8 cellular contexts compared by ENCODE assay signal in genomic region chr22:40289991-40290459, GRCh38. TPM values are rescaled to one million over a fixed set of nuclear protein-coding genes. Genes with fewer than 3 reads are reported as not detected.
DNase-seq lines count a peak whose midpoint lies in the region; ATAC-seq and TF ChIP-seq lines count a peak whose summit lies in the region.

No MANE protein-coding gene starts in this region.

- H3K4me3 Mint-ChIP-seq in stimulated activated naive B cell treated with anti-CD40 and anti-IgM and Interleukin-4, amounts not matched to agents 10 μg/mL and 1 μg/mL and 100 μg/mL, for 72 hours, result no peak overlapping the region

- no peak overlapping the region for H3K4me3 ChIP-seq in HL-60 (replicated peaks; ENCODE audit: insufficient read depth, low read length)
- H3K4me3 ChIP-seq in left lung, result no peak overlapping the region

- TF ChIP-seq CTCF in HL-60 (IDR thresholded peaks at IDR 0.05; ENCODE audit: insufficient read depth, low read length), result no peak
- TF ChIP-seq CTCF in left lung (IDR thresholded peaks at IDR 0.05), result no peak

- ATAC-seq in left lung, result peak; percentile 49
- peak; percentile 63 to 78 for ATAC-seq in stimulated activated naive B cell treated with anti-CD40 and anti-IgM and Interleukin-4, amounts not matched to agents 10 μg/mL and 1 μg/mL and 100 μg/mL, for 72 hours (replicated peaks)
- ATAC-seq in HG03432 (IDR thresholded peaks at IDR 0.05; ENCODE audit: unreplicated experiment), result no peak

- H3K4me1 ChIP-seq in left lung, result peaks cover 0 to 19% of the 10 kb centered on the region in 2 donors

- intact Hi-C loops in left lung (cut with DNase I) (no loop called here), posterior vena cava (cut with DNase I) (loop anchor here in 1 of 2 donors (10.0 kb wide), 1 partner anchor 45 kb away; no protein-coding TSS in a partner anchor)

- peaks cover 0 to 81% of the 10 kb centered on the region in 2 donors for H3K36me3 ChIP-seq in left lung

- peak; percentile 36 to 93 for DNase-seq in HL-60 (ENCODE audit: low read depth in 1 of 2, low spot score in 1 of 2)
- peak; percentile 37 for DNase-seq in activated CD8-positive, alpha-beta memory T cell treated with anti-CD3 and anti-CD28 coated beads, Interleukin-2, amount 50 U/mL, for 24 hours (ENCODE audit: extremely low read depth)
- peak in 1 of 2 donors; percentile 84 for DNase-seq in left lung
- DNase-seq in stimulated activated naive B cell treated with anti-CD40 and anti-IgM and Interleukin-4, amounts not matched to agents 10 μg/mL and 1 μg/mL and 100 μg/mL, for 72 hours, result no peak
- no peak for DNase-seq in OCI-M2 (lab: John Stamatoyannopoulos, UW; ENCODE audit: unreplicated experiment)
- no peak for DNase-seq in posterior vena cava (ENCODE audit: low spot score)
- DNase-seq in NCI-H187 (lab: John Stamatoyannopoulos, UW), result no peak

- H3K9me3 ChIP-seq in left lung, result no peaks in the 10 kb centered on the region

- H3K9me3 Mint-ChIP-seq in stimulated activated naive B cell treated with anti-CD40 and anti-IgM and Interleukin-4, amounts not matched to agents 10 μg/mL and 1 μg/mL and 100 μg/mL, for 72 hours, result no peaks in the 10 kb centered on the region

- peak overlapping the region; percentile 37 for H3K27ac Mint-ChIP-seq in stimulated activated naive B cell treated with anti-CD40 and anti-IgM and Interleukin-4, amounts not matched to agents 10 μg/mL and 1 μg/mL and 100 μg/mL, for 72 hours

- H3K4me1 Mint-ChIP-seq in stimulated activated naive B cell treated with anti-CD40 and anti-IgM and Interleukin-4, amounts not matched to agents 10 μg/mL and 1 μg/mL and 100 μg/mL, for 72 hours, result peaks cover 12 to 13% of the 10 kb centered on the region in 2 donors

- H3K27me3 Mint-ChIP-seq in stimulated activated naive B cell treated with anti-CD40 and anti-IgM and Interleukin-4, amounts not matched to agents 10 μg/mL and 1 μg/mL and 100 μg/mL, for 72 hours, result no peaks in the 10 kb centered on the region

- no peaks in the 10 kb centered on the region for H3K27me3 ChIP-seq in HL-60 (ENCODE audit: insufficient read depth, poor library complexity, severe bottlenecking)
- no peaks in the 10 kb centered on the region for H3K27me3 ChIP-seq in left lung

- H3K27ac ChIP-seq in HL-60 (replicated peaks), result peak overlapping the region; percentile 92
- peak overlapping the region in 1 of 2 donors; percentile 79 for H3K27ac ChIP-seq in left lung

- H3K36me3 Mint-ChIP-seq in stimulated activated naive B cell treated with anti-CD40 and anti-IgM and Interleukin-4, amounts not matched to agents 10 μg/mL and 1 μg/mL and 100 μg/mL, for 72 hours, result peaks cover 35 to 36% of the 10 kb centered on the region in 2 donors

RNA-seq across cellular contexts. Expression of gene ADSL, which starts 56.3 kb away (rescaled TPM):
- 10 to 100 TPM; 40.4 to 53.1 TPM for total RNA-seq in left lung
- 10 to 100 TPM; 35.5 to 47.1 TPM for total RNA-seq in posterior vena cava

Comparison
In these comparisons a context has a peak if more than half of its experiments do, and no peak if none do; other contexts are left out.
1. DNase-seq: peak in HL-60 (2 of 2) and activated CD8-positive, alpha-beta memory T cell treated with anti-CD3 and anti-CD28 coated beads, Interleukin-2, amount 50 U/mL, for 24 hours (single experiment); none in stimulated activated naive B cell treated with anti-CD40 and anti-IgM and Interleukin-4, amounts not matched to agents 10 μg/mL and 1 μg/mL and 100 μg/mL, for 72 hours (single experiment), OCI-M2 (single experiment), posterior vena cava (single experiment) and NCI-H187 (0 of 2).